6 cellular contexts compared by ENCODE assay signal in genomic region chr19:48363500-48363809, GRCh38. TPM values are rescaled to one million over a fixed set of nuclear protein-coding genes. Genes with fewer than 3 reads are reported as not detected.
DNase-seq lines count a peak whose midpoint lies in the region; ATAC-seq and TF ChIP-seq lines count a peak whose summit lies in the region.

No MANE protein-coding gene starts in this region.

- peak; percentile 4 for ATAC-seq in GM21786 (IDR thresholded peaks at IDR 0.05; ENCODE audit: unreplicated experiment)
- no peak for ATAC-seq in GM19463 (IDR thresholded peaks at IDR 0.05; ENCODE audit: unreplicated experiment)

- peak overlapping the region; percentile 52 for H3K4me3 ChIP-seq in WERI-Rb-1 (ENCODE audit: low read depth, low read length)
- H3K4me3 ChIP-seq in kidney epithelial cell (ENCODE audit: low read depth, low read length), result peak overlapping the region; percentile 47

- no peak for TF ChIP-seq CTCF in 22Rv1 (IDR thresholded peaks at IDR 0.05)
- no peak for TF ChIP-seq CTCF in WERI-Rb-1 (IDR thresholded peaks at IDR 0.05; ENCODE audit: low read depth, low read length)
- TF ChIP-seq CTCF in kidney epithelial cell (IDR thresholded peaks at IDR 0.05; ENCODE audit: insufficient read depth, low read length, poor library complexity, severe bottlenecking), result no peak

- no peaks in the 10 kb centered on the region for H3K36me3 ChIP-seq in WERI-Rb-1
- H3K36me3 ChIP-seq in kidney epithelial cell (ENCODE audit: control insufficient read depth, insufficient read depth, low read length), result no peaks in the 10 kb centered on the region

- no peak for DNase-seq in WERI-Rb-1
- no peak for DNase-seq in kidney epithelial cell (ENCODE audit: low read depth)
- no peak for DNase-seq in SW 1271 (lab: John Stamatoyannopoulos, UW)

- H3K27me3 ChIP-seq in WERI-Rb-1 (ENCODE audit: insufficient read depth, low read depth, severe bottlenecking) (no peaks in the 10 kb centered on the region), kidney epithelial cell (ENCODE audit: control insufficient read depth, insufficient read depth, low read length) (no peaks in the 10 kb centered on the region)

- peaks cover 7% of the 10 kb centered on the region for H3K9me3 ChIP-seq in WERI-Rb-1 (ENCODE audit: severe bottlenecking)

- H3K27ac ChIP-seq in 22Rv1 (peak overlapping the region; percentile 98), WERI-Rb-1 (peak overlapping the region; percentile 81)

RNA-seq across cellular contexts. Expression of gene TMEM143, which starts 0.3 kb away (rescaled TPM):
- 4.4 and 5.8 TPM in 2 replicates for total RNA-seq in kidney epithelial cell

RNA-seq across cellular contexts. Expression of gene SYNGR4, which starts 0.7 kb away (rescaled TPM):
- 0.25 TPM in 1 of 2 replicates, not detected in the other for total RNA-seq in kidney epithelial cell

RNA-seq across cellular contexts. Expression of gene KDELR1, which starts 27.9 kb away (rescaled TPM):
- 152 and 170 TPM in 2 replicates for total RNA-seq in kidney epithelial cell

RNA-seq across cellular contexts. Expression of gene GRIN2D, which starts 30.0 kb away (rescaled TPM):
- 0.21 and 0.63 TPM in 2 replicates for total RNA-seq in kidney epithelial cell

RNA-seq across cellular contexts. Expression of gene EMP3, which starts 38.1 kb away (rescaled TPM):
- 30.7 and 32.5 TPM in 2 replicates for total RNA-seq in kidney epithelial cell
